In the genomic region with DNA sequence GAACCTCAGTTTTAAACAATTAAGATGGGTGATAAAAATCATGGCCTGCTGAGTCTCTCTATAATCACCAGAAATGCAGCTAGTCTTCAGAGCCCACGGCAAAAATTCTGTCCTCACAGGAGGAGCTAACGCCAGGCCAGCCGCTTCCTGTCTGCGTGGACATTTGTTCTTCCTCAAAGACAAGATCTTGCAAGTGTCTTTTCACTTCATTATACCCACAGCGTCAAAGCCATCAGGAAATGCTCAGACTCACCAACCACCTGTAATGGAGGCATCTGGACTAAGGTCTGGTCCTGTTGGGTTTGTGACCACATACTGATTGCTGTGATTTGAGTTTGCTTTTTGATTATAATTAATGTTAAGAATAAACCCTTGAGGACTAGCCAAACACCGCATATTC, we compare ENCODE assay signal across 1 cellular context.
TF ChIP-seq lines count a peak whose summit lies in the region.

No MANE protein-coding gene starts in this region.

TF ChIP-seq in SK-N-SH, 30 proteins besides CTCF, POLR2A, EP300 and RAD21 (continued from another document):
- TF ChIP-seq YY1 (IDR thresholded peaks at IDR 0.05; ENCODE audit: low read depth): no peak
- no peak for TF ChIP-seq RFX5 (IDR thresholded peaks at IDR 0.05; ENCODE audit: low read length)
- TF ChIP-seq CHD2 (IDR thresholded peaks at IDR 0.05; ENCODE audit: low read length, partially characterized antibody): peak; percentile 67
- no peak for TF ChIP-seq MEF2A (IDR thresholded peaks at IDR 0.05; ENCODE audit: borderline replicate concordance, low read depth)
- TF ChIP-seq EZH2phosphoT487 (IDR thresholded peaks at IDR 0.05; ENCODE audit: borderline replicate concordance, low read depth): no peak
- TF ChIP-seq RCOR1 (IDR thresholded peaks at IDR 0.05; ENCODE audit: low read length): peak; percentile 99
- TF ChIP-seq FOSL2 (IDR thresholded peaks at IDR 0.05; ENCODE audit: borderline replicate concordance, low read depth): no peak
- TF ChIP-seq TAF1 (IDR thresholded peaks at IDR 0.05; ENCODE audit: borderline replicate concordance, low read depth, low read length): no peak
- TF ChIP-seq GATA2 (CRISPR knock-in tag; IDR thresholded peaks at IDR 0.05): peak; percentile 95
- TF ChIP-seq, protein P1, sequence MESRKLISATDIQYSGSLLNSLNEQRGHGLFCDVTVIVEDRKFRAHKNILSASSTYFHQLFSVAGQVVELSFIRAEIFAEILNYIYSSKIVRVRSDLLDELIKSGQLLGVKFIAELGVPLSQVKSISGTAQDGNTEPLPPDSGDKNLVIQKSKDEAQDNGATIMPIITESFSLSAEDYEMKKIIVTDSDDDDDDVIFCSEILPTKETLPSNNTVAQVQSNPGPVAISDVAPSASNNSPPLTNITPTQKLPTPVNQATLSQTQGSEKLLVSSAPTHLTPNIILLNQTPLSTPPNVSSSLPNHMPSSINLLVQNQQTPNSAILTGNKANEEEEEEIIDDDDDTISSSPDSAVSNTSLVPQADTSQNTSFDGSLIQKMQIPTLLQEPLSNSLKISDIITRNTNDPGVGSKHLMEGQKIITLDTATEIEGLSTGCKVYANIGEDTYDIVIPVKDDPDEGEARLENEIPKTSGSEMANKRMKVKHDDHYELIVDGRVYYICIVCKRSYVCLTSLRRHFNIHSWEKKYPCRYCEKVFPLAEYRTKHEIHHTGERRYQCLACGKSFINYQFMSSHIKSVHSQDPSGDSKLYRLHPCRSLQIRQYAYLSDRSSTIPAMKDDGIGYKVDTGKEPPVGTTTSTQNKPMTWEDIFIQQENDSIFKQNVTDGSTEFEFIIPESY (IDR thresholded peaks at IDR 0.05; ENCODE audit: borderline replicate concordance, low read depth): no peak
- TF ChIP-seq ELF1 (IDR thresholded peaks at IDR 0.05): no peak
- TF ChIP-seq RXRA (IDR thresholded peaks at IDR 0.05; ENCODE audit: borderline replicate concordance, low read depth): no peak
- TF ChIP-seq NRF1 (IDR thresholded peaks at IDR 0.05; ENCODE audit: low read depth, low read length): no peak
- TF ChIP-seq, protein P2, sequence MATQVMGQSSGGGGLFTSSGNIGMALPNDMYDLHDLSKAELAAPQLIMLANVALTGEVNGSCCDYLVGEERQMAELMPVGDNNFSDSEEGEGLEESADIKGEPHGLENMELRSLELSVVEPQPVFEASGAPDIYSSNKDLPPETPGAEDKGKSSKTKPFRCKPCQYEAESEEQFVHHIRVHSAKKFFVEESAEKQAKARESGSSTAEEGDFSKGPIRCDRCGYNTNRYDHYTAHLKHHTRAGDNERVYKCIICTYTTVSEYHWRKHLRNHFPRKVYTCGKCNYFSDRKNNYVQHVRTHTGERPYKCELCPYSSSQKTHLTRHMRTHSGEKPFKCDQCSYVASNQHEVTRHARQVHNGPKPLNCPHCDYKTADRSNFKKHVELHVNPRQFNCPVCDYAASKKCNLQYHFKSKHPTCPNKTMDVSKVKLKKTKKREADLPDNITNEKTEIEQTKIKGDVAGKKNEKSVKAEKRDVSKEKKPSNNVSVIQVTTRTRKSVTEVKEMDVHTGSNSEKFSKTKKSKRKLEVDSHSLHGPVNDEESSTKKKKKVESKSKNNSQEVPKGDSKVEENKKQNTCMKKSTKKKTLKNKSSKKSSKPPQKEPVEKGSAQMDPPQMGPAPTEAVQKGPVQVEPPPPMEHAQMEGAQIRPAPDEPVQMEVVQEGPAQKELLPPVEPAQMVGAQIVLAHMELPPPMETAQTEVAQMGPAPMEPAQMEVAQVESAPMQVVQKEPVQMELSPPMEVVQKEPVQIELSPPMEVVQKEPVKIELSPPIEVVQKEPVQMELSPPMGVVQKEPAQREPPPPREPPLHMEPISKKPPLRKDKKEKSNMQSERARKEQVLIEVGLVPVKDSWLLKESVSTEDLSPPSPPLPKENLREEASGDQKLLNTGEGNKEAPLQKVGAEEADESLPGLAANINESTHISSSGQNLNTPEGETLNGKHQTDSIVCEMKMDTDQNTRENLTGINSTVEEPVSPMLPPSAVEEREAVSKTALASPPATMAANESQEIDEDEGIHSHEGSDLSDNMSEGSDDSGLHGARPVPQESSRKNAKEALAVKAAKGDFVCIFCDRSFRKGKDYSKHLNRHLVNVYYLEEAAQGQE (IDR thresholded peaks at IDR 0.05; ENCODE audit: low read depth, low read length): no peak
- TF ChIP-seq, protein P3, sequence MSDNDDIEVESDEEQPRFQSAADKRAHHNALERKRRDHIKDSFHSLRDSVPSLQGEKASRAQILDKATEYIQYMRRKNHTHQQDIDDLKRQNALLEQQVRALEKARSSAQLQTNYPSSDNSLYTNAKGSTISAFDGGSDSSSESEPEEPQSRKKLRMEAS (IDR thresholded peaks at IDR 0.05; ENCODE audit: low read depth): no peak
- no peak for TF ChIP-seq SMC3 (IDR thresholded peaks at IDR 0.05; ENCODE audit: low read depth, low read length)
- TF ChIP-seq MXI1 (IDR thresholded peaks at IDR 0.05; ENCODE audit: low read depth, low read length): no peak; the same call in 1 of the 2 replicates
- TF ChIP-seq FOXJ3 (CRISPR knock-in tag; IDR thresholded peaks at IDR 0.05): peak; percentile 75
- no peak for TF ChIP-seq FOXM1 (IDR thresholded peaks at IDR 0.05; ENCODE audit: low read depth)
- TF ChIP-seq NFIC (IDR thresholded peaks at IDR 0.05; ENCODE audit: borderline replicate concordance): no peak
- no peak for TF ChIP-seq SIN3A (IDR thresholded peaks at IDR 0.05; ENCODE audit: borderline replicate concordance, low read depth, low read length)
TF ChIP-seq in SK-N-SH: peak in this region for 6.
